10 cellular contexts compared by ENCODE assay signal in genomic region chr20:61719691-61720347, GRCh38.
DNase-seq lines count a peak whose midpoint lies in the region; ATAC-seq, FAIRE-seq and TF ChIP-seq lines count a peak whose summit lies in the region.
"Had no signal": no experiment of that assay in that cellular context is flagged by ENCODE, and none has a peak within 500 bp of the region (broad histone marks: within the 10 kb centered on the region; RNA-seq: fewer than 3 reads in every experiment).

No MANE protein-coding gene starts in this region.

- H3K9me3 Mint-ChIP-seq in CD14-positive monocyte: peaks cover 20 to 55% (median 38%) of the 10 kb centered on the region in 7 donors
- H3K9me3 Mint-ChIP-seq in activated CD4-positive, alpha-beta T cell treated with anti-CD3 and anti-CD28 coated beads, Interleukin-2, amount 10 ng/mL, durations not matched to agents 7 days and 5 days: no peaks in the 10 kb centered on the region
- H3K9me3 Mint-ChIP-seq in activated naive CD8-positive, alpha-beta T cell treated with anti-CD3 and anti-CD28 coated beads, Interleukin-2, amount 50 U/mL, for 24 hours: no peaks in the 10 kb centered on the region

- H3K4me2 ChIP-seq in osteoblast (ENCODE audit: insufficient read depth, low read length): no peak overlapping the region

- peaks cover 0 to 4% (median 0%) of the 10 kb centered on the region in 7 donors for H3K27me3 ChIP-seq in spleen (replicated peaks in 1 of 7)
- no peaks in the 10 kb centered on the region for H3K27me3 ChIP-seq in osteoblast (ENCODE audit: insufficient read depth, low read length)

- H3K27ac ChIP-seq in spleen (peak overlapping the region in 6 of 8 donors; percentile 29 to 67 (median 33)), osteoblast (ENCODE audit: low read depth, low read length) (no peak overlapping the region), kidney (ENCODE audit: low read depth in 2 of 2, low read length in 2 of 2) (no peak overlapping the region)
- H3K27ac ChIP-seq: SJCRH30 had no signal

- POLR2A ChIA-PET in activated CD4-positive, alpha-beta T cell treated with anti-CD3 and anti-CD28 coated beads, Interleukin-2, amount 10 ng/mL, durations not matched to agents 7 days and 5 days (lab: Charles Lee): no interaction called here

- peaks cover 15% of the 10 kb centered on the region for H3K4me1 Mint-ChIP-seq in CD14-positive monocyte
- peaks cover 9% of the 10 kb centered on the region for H3K4me1 Mint-ChIP-seq in activated CD4-positive, alpha-beta T cell treated with anti-CD3 and anti-CD28 coated beads, Interleukin-2, amount 10 ng/mL, durations not matched to agents 7 days and 5 days
- peaks cover 3% of the 10 kb centered on the region for H3K4me1 Mint-ChIP-seq in activated naive CD8-positive, alpha-beta T cell treated with anti-CD3 and anti-CD28 coated beads, Interleukin-2, amount 50 U/mL, for 24 hours

- H3K9ac ChIP-seq in kidney (ENCODE audit: low read length in 2 of 2): no peak overlapping the region

- H3K36me3 ChIP-seq in spleen: no peaks in the 10 kb centered on the region
- no peaks in the 10 kb centered on the region for H3K36me3 ChIP-seq in osteoblast (ENCODE audit: insufficient read depth, low read length)
- no peaks in the 10 kb centered on the region for H3K36me3 ChIP-seq in kidney (ENCODE audit: control insufficient read depth in 1 of 2, insufficient read depth in 2 of 2, low read length in 2 of 2)
- H3K36me3 ChIP-seq: SJCRH30 had no signal

- H3K4me1 ChIP-seq in spleen: peaks cover 0 to 15% (median 5%) of the 10 kb centered on the region in 6 donors
- no peaks in the 10 kb centered on the region for H3K4me1 ChIP-seq in osteoblast (ENCODE audit: insufficient read depth, low read length)
- no peaks in the 10 kb centered on the region for H3K4me1 ChIP-seq in kidney (ENCODE audit: control insufficient read depth in 1 of 2, insufficient read depth in 1 of 2, low read depth in 1 of 2, low read length in 2 of 2)
- H3K4me1 ChIP-seq: SJCRH30 had no signal

- CTCF ChIA-PET in activated CD4-positive, alpha-beta T cell treated with anti-CD3 and anti-CD28 coated beads, Interleukin-2, amount 10 ng/mL, durations not matched to agents 7 days and 5 days (lab: Charles Lee): no interaction called here

- TF ChIP-seq CTCF in CD14-positive monocyte (IDR thresholded peaks at IDR 0.05): no peak
- no peak for TF ChIP-seq CTCF in spleen (IDR thresholded peaks at IDR 0.05 in 8 of 11, conservative IDR thresholded peaks at IDR 0.05 in 3 of 11)
- TF ChIP-seq CTCF in osteoblast (IDR thresholded peaks at IDR 0.05; ENCODE audit: extremely low read depth, low read depth, low read length): no peak
- TF ChIP-seq CTCF in kidney (IDR thresholded peaks at IDR 0.05; ENCODE audit: borderline replicate concordance, extremely low read depth, insufficient read depth): no peak

- no peaks in the 10 kb centered on the region for H3K79me2 ChIP-seq in osteoblast (ENCODE audit: insufficient read depth, low read length)

- peaks cover 0 to 2% (median 1%) of the 10 kb centered on the region in 3 donors for H3K27me3 Mint-ChIP-seq in CD14-positive monocyte (ENCODE audit: low read depth in 3 of 3)
- no peaks in the 10 kb centered on the region for H3K27me3 Mint-ChIP-seq in activated CD4-positive, alpha-beta T cell treated with anti-CD3 and anti-CD28 coated beads, Interleukin-2, amount 10 ng/mL, durations not matched to agents 7 days and 5 days
- no peaks in the 10 kb centered on the region for H3K27me3 Mint-ChIP-seq in activated naive CD8-positive, alpha-beta T cell treated with anti-CD3 and anti-CD28 coated beads, Interleukin-2, amount 50 U/mL, for 24 hours

- H3K27ac Mint-ChIP-seq in CD14-positive monocyte: peak overlapping the region in 1 of 7 donors; percentile 79
- peak overlapping the region; percentile 79 for H3K27ac Mint-ChIP-seq in activated CD4-positive, alpha-beta T cell treated with anti-CD3 and anti-CD28 coated beads, Interleukin-2, amount 10 ng/mL, durations not matched to agents 7 days and 5 days
- peak overlapping the region; percentile 67 for H3K27ac Mint-ChIP-seq in activated naive CD8-positive, alpha-beta T cell treated with anti-CD3 and anti-CD28 coated beads, Interleukin-2, amount 50 U/mL, for 24 hours

- H2AFZ ChIP-seq in osteoblast (ENCODE audit: low read length): no peak overlapping the region

- no peaks in the 10 kb centered on the region for H4K20me1 ChIP-seq in osteoblast (ENCODE audit: insufficient read depth, low read length)

- H3K36me3 Mint-ChIP-seq in CD14-positive monocyte: no peaks in the 10 kb centered on the region
- H3K36me3 Mint-ChIP-seq in activated CD4-positive, alpha-beta T cell treated with anti-CD3 and anti-CD28 coated beads, Interleukin-2, amount 10 ng/mL, durations not matched to agents 7 days and 5 days (ENCODE audit: low read depth): no peaks in the 10 kb centered on the region
- H3K36me3 Mint-ChIP-seq in activated naive CD8-positive, alpha-beta T cell treated with anti-CD3 and anti-CD28 coated beads, Interleukin-2, amount 50 U/mL, for 24 hours (ENCODE audit: low read depth): no peaks in the 10 kb centered on the region

- WGBS in spleen, 5 donors: 20 to 46% (median 34%) methylated on average over 21 to 25 of the region's 25 CpGs

- no peak for TF ChIP-seq POLR2A in spleen (IDR thresholded peaks at IDR 0.05)

- H3K4me3 ChIP-seq in spleen: peak overlapping the region; percentile 4 to 63 (median 30)
- no peak overlapping the region for H3K4me3 ChIP-seq in osteoblast (ENCODE audit: insufficient read depth, low read length)
- H3K4me3 ChIP-seq in kidney (ENCODE audit: low read length in 2 of 2): no peak overlapping the region
- H3K4me3 ChIP-seq: SJCRH30 had no signal

- no peak for FAIRE-seq in kidney (lab: Jason Lieb, UNC)

- ATAC-seq in activated naive CD8-positive, alpha-beta T cell treated with anti-CD3 and anti-CD28 coated beads, Interleukin-2, amount 50 U/mL, for 24 hours: peak; percentile 21
- no peak for ATAC-seq in GM18502 (IDR thresholded peaks at IDR 0.05; ENCODE audit: poor library complexity, unreplicated experiment)

- no peak for DNase-seq in CD14-positive monocyte (ENCODE audit: low spot score)
- DNase-seq in activated CD4-positive, alpha-beta T cell treated with anti-CD3 and anti-CD28 coated beads, Interleukin-2, amount 10 ng/mL, durations not matched to agents 7 days and 5 days: peak; percentile 41
- peak; percentile 4 for DNase-seq in activated naive CD8-positive, alpha-beta T cell treated with anti-CD3 and anti-CD28 coated beads, Interleukin-2, amount 50 U/mL, for 24 hours
- peak; percentile 81 for DNase-seq in spleen
- DNase-seq in osteoblast (ENCODE audit: insufficient read length, low spot score, missing footprints): no peak
- DNase-seq in kidney: no peak
- DNase-seq in NCI-H524 (lab: John Stamatoyannopoulos, UW): no peak
- DNase-seq: hippocampal formation, SJCRH30 had no signal

- peak overlapping the region; percentile 74 to 82 for H3K4me3 Mint-ChIP-seq in CD14-positive monocyte
- peak overlapping the region; percentile 43 for H3K4me3 Mint-ChIP-seq in activated CD4-positive, alpha-beta T cell treated with anti-CD3 and anti-CD28 coated beads, Interleukin-2, amount 10 ng/mL, durations not matched to agents 7 days and 5 days
- peak overlapping the region; percentile 66 for H3K4me3 Mint-ChIP-seq in activated naive CD8-positive, alpha-beta T cell treated with anti-CD3 and anti-CD28 coated beads, Interleukin-2, amount 50 U/mL, for 24 hours

- H3K9me3 ChIP-seq in spleen (peaks cover 0 to 23% (median 16%) of the 10 kb centered on the region in 8 donors), osteoblast (ENCODE audit: low read depth, low read length) (no peaks in the 10 kb centered on the region), kidney (ENCODE audit: control insufficient read depth in 1 of 2, low read length in 2 of 2) (peaks cover 0 to 6% of the 10 kb centered on the region in 2 donors)

- intact Hi-C loops in CD14-positive monocyte (cut with micrococcal nuclease): no loop called here
- intact Hi-C loops in spleen (cut with DNase I; ENCODE audit: low total_unique reads): no loop called here
- intact Hi-C loops in kidney (cut with DNase I): no loop called here

Comparison
In these comparisons a context has a peak if more than half of its experiments do, and no peak if none do; other contexts are left out.
1. DNase-seq: peak in activated CD4-positive, alpha-beta T cell treated with anti-CD3 and anti-CD28 coated beads, Interleukin-2, amount 10 ng/mL, durations not matched to agents 7 days and 5 days (single experiment), activated naive CD8-positive, alpha-beta T cell treated with anti-CD3 and anti-CD28 coated beads, Interleukin-2, amount 50 U/mL, for 24 hours (single experiment) and spleen (single experiment); none in CD14-positive monocyte (single experiment), osteoblast (single experiment), kidney (single experiment) and NCI-H524 (0 of 2).
2. H3K27ac ChIP-seq: peak in spleen (6 of 8); none in osteoblast (single experiment) and kidney (0 of 2).
3. H3K4me3 ChIP-seq: peak in spleen (8 of 8); none in osteoblast (single experiment) and kidney (0 of 2).
4. Peak in every context shown above with its lines, with median percentiles within 50 percentile points of each other: H3K4me3 Mint-ChIP-seq.